In the genomic region with DNA sequence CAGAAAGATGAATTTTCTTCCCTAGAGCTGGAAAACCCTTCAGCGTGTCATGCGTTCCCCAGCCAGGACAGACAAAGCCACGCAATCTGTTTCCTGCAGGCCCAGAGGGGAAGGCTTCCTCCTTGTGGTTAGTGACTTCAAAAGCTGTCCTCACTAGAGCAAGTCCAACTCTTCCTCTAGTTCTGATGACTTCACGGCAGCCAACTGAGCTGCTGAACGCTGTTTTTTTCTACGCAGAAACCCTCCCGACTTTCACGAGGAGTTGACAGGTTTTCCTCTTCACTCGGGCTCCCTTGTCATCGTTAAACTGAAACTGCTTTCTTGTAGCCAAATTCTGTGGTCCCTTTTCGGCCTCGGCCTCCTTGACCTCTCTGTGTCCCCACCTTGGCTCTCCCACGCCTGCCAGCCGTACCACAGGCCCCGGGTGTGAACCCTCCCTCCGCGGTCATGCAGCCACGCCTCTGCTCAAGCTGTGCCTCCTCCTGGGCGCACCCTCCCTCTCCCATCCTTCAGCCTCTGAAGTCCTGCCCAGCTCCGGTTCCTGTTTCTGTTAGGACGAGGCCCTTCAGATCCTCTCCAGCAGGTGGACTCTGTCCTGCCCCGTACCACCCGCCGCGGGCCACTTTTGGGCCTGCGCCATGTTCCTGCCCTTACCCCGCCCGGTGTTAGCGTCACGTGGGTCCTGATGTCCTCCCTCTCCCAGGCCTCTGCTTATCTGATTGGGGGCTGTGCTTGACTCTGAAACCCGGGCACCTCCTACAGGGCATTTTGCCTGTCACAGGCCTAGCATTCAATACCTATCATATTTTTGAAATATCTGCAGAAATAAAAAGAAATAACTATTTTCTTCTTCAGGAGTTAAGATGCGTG, we compare ENCODE assay signal across 8 cellular contexts.
A peak's percentile ranks its signal among the peaks of the same experiment; 100 is the strongest.
DNase-seq lines count a peak whose midpoint lies in the region; ATAC-seq lines count a peak whose summit lies in the region.

No MANE protein-coding gene starts in this region.

- peaks cover 23% of the 10 kb centered on the region for H3K4me1 ChIP-seq in ACC112 (ENCODE audit: control insufficient read depth, insufficient read depth, low read length, unreplicated experiment)
- H3K4me1 ChIP-seq in effector memory CD4-positive, alpha-beta T cell (ENCODE audit: control insufficient read depth, insufficient read depth, low read length, poor library complexity, severe bottlenecking) = no peaks in the 10 kb centered on the region

- H3K36me3 ChIP-seq in ACC112 (ENCODE audit: insufficient read depth, low read length) = no peaks in the 10 kb centered on the region
- H3K36me3 ChIP-seq in effector memory CD4-positive, alpha-beta T cell (ENCODE audit: control insufficient read depth, insufficient read depth, low read length) = no peaks in the 10 kb centered on the region

- DNase-seq in NCI-H748 (lab: John Stamatoyannopoulos, UW; ENCODE audit: unreplicated experiment) (peak; percentile 85), midbrain (lab: John Stamatoyannopoulos, UW) (peak; percentile 16)
- peak; percentile 48 to 54 for DNase-seq in activated CD8-positive, alpha-beta memory T cell treated with anti-CD3 and anti-CD28 coated beads for 1 hour (ENCODE audit: extremely low read depth in 1 of 2, low read depth in 1 of 2)
- DNase-seq in effector memory CD4-positive, alpha-beta T cell = peak; percentile 69 to 82 (median 72)
- DNase-seq in stimulated activated CD8-positive, alpha-beta memory T cell treated with anti-CD3 and anti-CD28 coated beads, Interleukin-4, amount 100 ng/mL, for 1 hour (ENCODE audit: low read depth in 2 of 2, low spot score in 1 of 2) = peak; percentile 52 to 53

- H3K4me3 ChIP-seq in ACC112 (ENCODE audit: low read depth, low read length) = peak overlapping the region; percentile 72
- H3K4me3 ChIP-seq in effector memory CD4-positive, alpha-beta T cell (ENCODE audit: insufficient read depth, low read depth, low read length, poor library complexity, severe bottlenecking) = peak overlapping the region; percentile 66

- H3K27ac ChIP-seq in ACC112 (ENCODE audit: low read depth, low read length) = peak overlapping the region; percentile 94
- peak overlapping the region; percentile 64 for H3K27ac ChIP-seq in effector memory CD4-positive, alpha-beta T cell (ENCODE audit: insufficient read depth, low read length, poor library complexity, severe bottlenecking)

- H3K79me2 ChIP-seq in ACC112 (ENCODE audit: control insufficient read depth, insufficient read depth, low read length, unreplicated experiment) = peaks cover 51% of the 10 kb centered on the region

- no peaks in the 10 kb centered on the region for H3K27me3 ChIP-seq in ACC112 (ENCODE audit: insufficient read depth, low read length)
- no peaks in the 10 kb centered on the region for H3K27me3 ChIP-seq in effector memory CD4-positive, alpha-beta T cell (replicated peaks; ENCODE audit: control insufficient read depth, insufficient read depth, low read length, poor library complexity, severe bottlenecking)

- ATAC-seq in GM18868 (IDR thresholded peaks at IDR 0.05; ENCODE audit: unreplicated experiment) (peak; percentile 77), HG03103 (IDR thresholded peaks at IDR 0.05; ENCODE audit: low read depth, unreplicated experiment) (peak; percentile 86)

- H3K9me3 ChIP-seq in effector memory CD4-positive, alpha-beta T cell (ENCODE audit: control insufficient read depth, low read length) = no peaks in the 10 kb centered on the region

- H2AFZ ChIP-seq in ACC112 (ENCODE audit: low read length, unreplicated experiment) = peak overlapping the region; percentile 75

Comparison
In these comparisons a context has a peak if more than half of its experiments do, and no peak if none do; other contexts are left out.
1. Peak in every context shown above with its lines: DNase-seq, ATAC-seq, H3K4me3 ChIP-seq and H3K27ac ChIP-seq.
2. DNase-seq: peak in every context shown above with its lines; median percentile 85 in NCI-H748; 72 in effector memory CD4-positive, alpha-beta T cell; 52 in stimulated activated CD8-positive, alpha-beta memory T cell treated with anti-CD3 and anti-CD28 coated beads, Interleukin-4, amount 100 ng/mL, for 1 hour; 51 in activated CD8-positive, alpha-beta memory T cell treated with anti-CD3 and anti-CD28 coated beads for 1 hour; 16 in midbrain.